Comparison of ENCODE assay signal across 1 cellular context in the genomic region with DNA sequence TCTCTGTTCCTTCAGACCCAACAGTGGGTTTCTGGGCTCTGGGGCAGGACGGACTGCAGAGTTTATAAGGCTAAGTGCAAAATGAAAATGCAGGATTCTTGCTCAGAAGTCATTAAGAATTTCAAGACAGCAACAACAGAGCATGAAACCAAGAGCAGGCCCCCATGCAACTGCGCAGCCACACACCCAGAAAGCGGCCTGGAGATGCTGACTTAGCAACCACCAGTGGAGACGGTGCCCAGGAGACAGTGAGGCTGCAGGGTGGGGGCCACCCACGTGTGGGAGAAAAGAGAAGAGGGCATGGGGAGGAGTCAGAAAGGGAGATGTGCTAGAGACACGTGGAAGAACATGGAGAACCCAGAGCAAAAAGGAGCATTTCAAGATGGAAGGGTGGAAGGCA.
TF ChIP-seq lines count a peak whose summit lies in the region.

No MANE protein-coding gene starts in this region.

TF ChIP-seq in GM23338, 12 proteins besides CTCF, POLR2A, EP300 and RAD21 (continued from another document):
- TF ChIP-seq, protein P1, sequence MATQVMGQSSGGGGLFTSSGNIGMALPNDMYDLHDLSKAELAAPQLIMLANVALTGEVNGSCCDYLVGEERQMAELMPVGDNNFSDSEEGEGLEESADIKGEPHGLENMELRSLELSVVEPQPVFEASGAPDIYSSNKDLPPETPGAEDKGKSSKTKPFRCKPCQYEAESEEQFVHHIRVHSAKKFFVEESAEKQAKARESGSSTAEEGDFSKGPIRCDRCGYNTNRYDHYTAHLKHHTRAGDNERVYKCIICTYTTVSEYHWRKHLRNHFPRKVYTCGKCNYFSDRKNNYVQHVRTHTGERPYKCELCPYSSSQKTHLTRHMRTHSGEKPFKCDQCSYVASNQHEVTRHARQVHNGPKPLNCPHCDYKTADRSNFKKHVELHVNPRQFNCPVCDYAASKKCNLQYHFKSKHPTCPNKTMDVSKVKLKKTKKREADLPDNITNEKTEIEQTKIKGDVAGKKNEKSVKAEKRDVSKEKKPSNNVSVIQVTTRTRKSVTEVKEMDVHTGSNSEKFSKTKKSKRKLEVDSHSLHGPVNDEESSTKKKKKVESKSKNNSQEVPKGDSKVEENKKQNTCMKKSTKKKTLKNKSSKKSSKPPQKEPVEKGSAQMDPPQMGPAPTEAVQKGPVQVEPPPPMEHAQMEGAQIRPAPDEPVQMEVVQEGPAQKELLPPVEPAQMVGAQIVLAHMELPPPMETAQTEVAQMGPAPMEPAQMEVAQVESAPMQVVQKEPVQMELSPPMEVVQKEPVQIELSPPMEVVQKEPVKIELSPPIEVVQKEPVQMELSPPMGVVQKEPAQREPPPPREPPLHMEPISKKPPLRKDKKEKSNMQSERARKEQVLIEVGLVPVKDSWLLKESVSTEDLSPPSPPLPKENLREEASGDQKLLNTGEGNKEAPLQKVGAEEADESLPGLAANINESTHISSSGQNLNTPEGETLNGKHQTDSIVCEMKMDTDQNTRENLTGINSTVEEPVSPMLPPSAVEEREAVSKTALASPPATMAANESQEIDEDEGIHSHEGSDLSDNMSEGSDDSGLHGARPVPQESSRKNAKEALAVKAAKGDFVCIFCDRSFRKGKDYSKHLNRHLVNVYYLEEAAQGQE (IDR thresholded peaks at IDR 0.05; ENCODE audit: unreplicated experiment) = no peak
- TF ChIP-seq CREB1 (CRISPR knock-in tag; IDR thresholded peaks at IDR 0.05; ENCODE audit: low read depth) (no peak), JUNB (IDR thresholded peaks at IDR 0.05; ENCODE audit: unreplicated experiment) (no peak), NANOG (IDR thresholded peaks at IDR 0.05; ENCODE audit: borderline replicate concordance) (no peak), EZH2phosphoT487 (IDR thresholded peaks at IDR 0.05; ENCODE audit: unreplicated experiment) (no peak), POLR2AphosphoS5 (IDR thresholded peaks at IDR 0.05; ENCODE audit: low read depth) (no peak), EZH2 (IDR thresholded peaks at IDR 0.05; ENCODE audit: low read depth, unreplicated experiment) (no peak)
- TF ChIP-seq, protein P2, sequence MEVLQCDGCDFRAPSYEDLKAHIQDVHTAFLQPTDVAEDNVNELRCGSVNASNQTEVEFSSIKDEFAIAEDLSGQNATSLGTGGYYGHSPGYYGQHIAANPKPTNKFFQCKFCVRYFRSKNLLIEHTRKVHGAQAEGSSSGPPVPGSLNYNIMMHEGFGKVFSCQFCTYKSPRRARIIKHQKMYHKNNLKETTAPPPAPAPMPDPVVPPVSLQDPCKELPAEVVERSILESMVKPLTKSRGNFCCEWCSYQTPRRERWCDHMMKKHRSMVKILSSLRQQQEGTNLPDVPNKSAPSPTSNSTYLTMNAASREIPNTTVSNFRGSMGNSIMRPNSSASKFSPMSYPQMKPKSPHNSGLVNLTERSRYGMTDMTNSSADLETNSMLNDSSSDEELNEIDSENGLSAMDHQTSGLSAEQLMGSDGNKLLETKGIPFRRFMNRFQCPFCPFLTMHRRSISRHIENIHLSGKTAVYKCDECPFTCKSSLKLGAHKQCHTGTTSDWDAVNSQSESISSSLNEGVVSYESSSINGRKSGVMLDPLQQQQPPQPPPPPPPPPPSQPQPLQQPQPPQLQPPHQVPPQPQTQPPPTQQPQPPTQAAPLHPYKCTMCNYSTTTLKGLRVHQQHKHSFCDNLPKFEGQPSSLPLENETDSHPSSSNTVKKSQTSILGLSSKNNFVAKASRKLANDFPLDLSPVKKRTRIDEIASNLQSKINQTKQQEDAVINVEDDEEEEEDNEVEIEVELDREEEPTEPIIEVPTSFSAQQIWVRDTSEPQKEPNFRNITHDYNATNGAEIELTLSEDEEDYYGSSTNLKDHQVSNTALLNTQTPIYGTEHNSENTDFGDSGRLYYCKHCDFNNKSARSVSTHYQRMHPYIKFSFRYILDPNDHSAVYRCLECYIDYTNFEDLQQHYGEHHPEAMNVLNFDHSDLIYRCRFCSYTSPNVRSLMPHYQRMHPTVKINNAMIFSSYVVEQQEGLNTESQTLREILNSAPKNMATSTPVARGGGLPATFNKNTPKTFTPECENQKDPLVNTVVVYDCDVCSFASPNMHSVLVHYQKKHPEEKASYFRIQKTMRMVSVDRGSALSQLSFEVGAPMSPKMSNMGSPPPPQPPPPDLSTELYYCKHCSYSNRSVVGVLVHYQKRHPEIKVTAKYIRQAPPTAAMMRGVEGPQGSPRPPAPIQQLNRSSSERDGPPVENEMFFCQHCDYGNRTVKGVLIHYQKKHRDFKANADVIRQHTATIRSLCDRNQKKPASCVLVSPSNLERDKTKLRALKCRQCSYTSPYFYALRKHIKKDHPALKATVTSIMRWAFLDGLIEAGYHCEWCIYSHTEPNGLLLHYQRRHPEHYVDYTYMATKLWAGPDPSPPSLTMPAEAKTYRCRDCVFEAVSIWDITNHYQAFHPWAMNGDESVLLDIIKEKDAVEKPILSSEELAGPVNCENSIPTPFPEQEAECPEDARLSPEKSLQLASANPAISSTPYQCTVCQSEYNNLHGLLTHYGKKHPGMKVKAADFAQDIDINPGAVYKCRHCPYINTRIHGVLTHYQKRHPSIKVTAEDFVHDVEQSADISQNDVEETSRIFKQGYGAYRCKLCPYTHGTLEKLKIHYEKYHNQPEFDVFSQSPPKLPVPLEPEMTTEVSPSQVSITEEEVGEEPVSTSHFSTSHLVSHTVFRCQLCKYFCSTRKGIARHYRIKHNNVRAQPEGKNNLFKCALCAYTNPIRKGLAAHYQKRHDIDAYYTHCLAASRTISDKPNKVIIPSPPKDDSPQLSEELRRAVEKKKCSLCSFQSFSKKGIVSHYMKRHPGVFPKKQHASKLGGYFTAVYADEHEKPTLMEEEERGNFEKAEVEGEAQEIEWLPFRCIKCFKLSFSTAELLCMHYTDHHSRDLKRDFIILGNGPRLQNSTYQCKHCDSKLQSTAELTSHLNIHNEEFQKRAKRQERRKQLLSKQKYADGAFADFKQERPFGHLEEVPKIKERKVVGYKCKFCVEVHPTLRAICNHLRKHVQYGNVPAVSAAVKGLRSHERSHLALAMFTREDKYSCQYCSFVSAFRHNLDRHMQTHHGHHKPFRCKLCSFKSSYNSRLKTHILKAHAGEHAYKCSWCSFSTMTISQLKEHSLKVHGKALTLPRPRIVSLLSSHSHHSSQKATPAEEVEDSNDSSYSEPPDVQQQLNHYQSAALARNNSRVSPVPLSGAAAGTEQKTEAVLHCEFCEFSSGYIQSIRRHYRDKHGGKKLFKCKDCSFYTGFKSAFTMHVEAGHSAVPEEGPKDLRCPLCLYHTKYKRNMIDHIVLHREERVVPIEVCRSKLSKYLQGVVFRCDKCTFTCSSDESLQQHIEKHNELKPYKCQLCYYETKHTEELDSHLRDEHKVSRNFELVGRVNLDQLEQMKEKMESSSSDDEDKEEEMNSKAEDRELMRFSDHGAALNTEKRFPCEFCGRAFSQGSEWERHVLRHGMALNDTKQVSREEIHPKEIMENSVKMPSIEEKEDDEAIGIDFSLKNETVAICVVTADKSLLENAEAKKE (CRISPR knock-in tag; IDR thresholded peaks at IDR 0.05) = no peak
